In genomic region chr1:109620890-109621289, GRCh38 we compare ENCODE assay signal across 8 cellular contexts. TPM values are rescaled to one million over a fixed set of nuclear protein-coding genes. Genes with fewer than 3 reads are reported as not detected.
DNase-seq lines count a peak whose midpoint lies in the region; ATAC-seq and TF ChIP-seq lines count a peak whose summit lies in the region.

No MANE protein-coding gene starts in this region.

- H3K9ac ChIP-seq in mammary epithelial cell (ENCODE audit: insufficient read depth, low read length) (peak overlapping the region; percentile 88), smooth muscle cell (ENCODE audit: low read depth) (peak overlapping the region; percentile 96)

- ATAC-seq in GM18909 (IDR thresholded peaks at IDR 0.05; ENCODE audit: poor library complexity, unreplicated experiment) = peak; percentile 63
- ATAC-seq in HG03159 (IDR thresholded peaks at IDR 0.05; ENCODE audit: unreplicated experiment) = peak; percentile 65

- H3K4me2 ChIP-seq in mammary epithelial cell (ENCODE audit: insufficient read depth, low read depth, low read length) (peak overlapping the region; percentile 84), smooth muscle cell (peak overlapping the region; percentile 96)

- peak overlapping the region; percentile 92 to 99 (median 96) for H3K27ac Mint-ChIP-seq in immature natural killer cell

- peak; percentile 78 for DNase-seq in AG04450 (ENCODE audit: low read depth, low spot score)
- DNase-seq in NCI-H2196 treated with DMSO at 0.1 percent for 48 hours (lab: John Stamatoyannopoulos, UW; ENCODE audit: unreplicated experiment) = peak; percentile 65
- DNase-seq in mammary epithelial cell = peak; percentile 80
- peak; percentile 96 to 98 (median 96) for DNase-seq in immature natural killer cell
- DNase-seq in smooth muscle cell (lab: John Stamatoyannopoulos, UW; ENCODE audit: unreplicated experiment) = peak; percentile 84

- no peaks in the 10 kb centered on the region for H3K9me3 Mint-ChIP-seq in immature natural killer cell

- peaks cover 16 to 18% (median 17%) of the 10 kb centered on the region in 3 donors for H3K27me3 Mint-ChIP-seq in immature natural killer cell (ENCODE audit: low read depth in 3 of 3)

- intact Hi-C loops in mammary epithelial cell (cut with micrococcal nuclease) = no loop called here

- H3K4me3 ChIP-seq in AG04450 (ENCODE audit: low read depth, low read length) = peak overlapping the region; percentile 95
- peak overlapping the region; percentile 89 for H3K4me3 ChIP-seq in WI38 (ENCODE audit: low read depth, low read length)
- peak overlapping the region; percentile 66 to 79 (median 69) for H3K4me3 ChIP-seq in mammary epithelial cell (replicated peaks in 1 of 3; ENCODE audit: insufficient read depth in 1 of 3, low read depth in 2 of 3, low read length in 3 of 3)
- H3K4me3 ChIP-seq in smooth muscle cell = peak overlapping the region; percentile 83

- peak overlapping the region; percentile 97 for H3K27ac ChIP-seq in AG04450 (ENCODE audit: low read depth, low read length)
- H3K27ac ChIP-seq in mammary epithelial cell (ENCODE audit: insufficient read depth, low read depth, low read length) = peak overlapping the region; percentile 3
- peak overlapping the region; percentile 95 for H3K27ac ChIP-seq in smooth muscle cell (ENCODE audit: low read depth)

- dilution Hi-C loops in mammary epithelial cell (cut with HindIII; ENCODE audit: low sequenced_read_pairs) = loop anchor here (5.0 kb wide), 1 partner anchor 69 kb away; no protein-coding TSS in a partner anchor

- peaks cover 61% of the 10 kb centered on the region for H3K79me2 ChIP-seq in mammary epithelial cell (ENCODE audit: insufficient read depth, low read length)
- H3K79me2 ChIP-seq in smooth muscle cell (ENCODE audit: low read depth) = peaks cover 56% of the 10 kb centered on the region

- H3K9me3 ChIP-seq in AG04450 (ENCODE audit: control insufficient read depth, insufficient read depth, low read length) (no peaks in the 10 kb centered on the region; the same call in 1 of the 2 replicates), mammary epithelial cell (replicated peaks; ENCODE audit: insufficient read depth, low read length) (no peaks in the 10 kb centered on the region), smooth muscle cell (replicated peaks; ENCODE audit: low read depth) (no peaks in the 10 kb centered on the region)

- CTCF ChIA-PET in AG04450 (lab: Charles Lee) = interaction anchor here (1.3 to 3.2 kb wide), 4 partner anchors 9 to 75 kb away, joined by 4 to 12 read pairs (median 7); no protein-coding TSS in a partner anchor
- CTCF ChIA-PET in mammary epithelial cell (lab: Charles Lee; ENCODE audit: low non-redundant PET) = no interaction called here

- H3K27me3 ChIP-seq in AG04450 (ENCODE audit: control insufficient read depth, insufficient read depth, low read length) (no peaks in the 10 kb centered on the region), mammary epithelial cell (ENCODE audit: insufficient read depth, low read length) (no peaks in the 10 kb centered on the region), smooth muscle cell (ENCODE audit: low read depth) (no peaks in the 10 kb centered on the region)

- no CpG with 5 or more reads among the region's 18 CpGs for WGBS in mammary epithelial cell (ENCODE audit: low coverage, missing lambda C conversion rate)
- WGBS in smooth muscle cell (ENCODE audit: low lambda C conversion rate) = under 1% methylated on average over 13 of the region's 18 CpGs

- BruUV-seq in mammary epithelial cell (replicated peaks; lab: Mats Ljungman, UMichigan) = no TSS peak

- peak overlapping the region; percentile 41 for H2AFZ ChIP-seq in mammary epithelial cell (ENCODE audit: low read depth, low read length)
- H2AFZ ChIP-seq in smooth muscle cell (ENCODE audit: low read depth) = no peak overlapping the region

- peaks cover 48% of the 10 kb centered on the region in 2 donors for H3K4me1 Mint-ChIP-seq in immature natural killer cell

- H3F3A ChIP-seq in smooth muscle cell (ENCODE audit: low read depth) = peaks cover 7% of the 10 kb centered on the region

- H3K36me3 ChIP-seq in mammary epithelial cell (ENCODE audit: insufficient read depth, low read length) (no peaks in the 10 kb centered on the region), smooth muscle cell (ENCODE audit: low read depth) (no peaks in the 10 kb centered on the region)

- no peaks in the 10 kb centered on the region for H4K20me1 ChIP-seq in mammary epithelial cell (ENCODE audit: insufficient read depth, low read length)
- peaks cover 49% of the 10 kb centered on the region for H4K20me1 ChIP-seq in smooth muscle cell (ENCODE audit: low read depth)

- TF ChIP-seq CTCF in AG04450 (IDR thresholded peaks at IDR 0.05; ENCODE audit: low read depth, low read length) (no peak), WI38 (IDR thresholded peaks at IDR 0.05; ENCODE audit: low read depth, low read length) (no peak), mammary epithelial cell (conservative IDR thresholded peaks at IDR 0.05 in 1 of 2, IDR thresholded peaks at IDR 0.05 in 1 of 2; ENCODE audit: extremely low read depth in 1 of 2, insufficient read depth in 1 of 2, low read depth in 1 of 2, low read length in 2 of 2) (no peak), smooth muscle cell (IDR thresholded peaks at IDR 0.05; ENCODE audit: borderline replicate concordance, insufficient read depth, poor library complexity, severe bottlenecking) (no peak)

- in situ Hi-C loops in mammary epithelial cell (cut with MboI; ENCODE audit: low sequenced_read_pairs in 2 of 2) = loop anchor here in 1 of 2 donors (10.0 kb wide), 1 partner anchor 76 kb away; the partner anchor contains the start of gene GNAI3

- POLR2A ChIA-PET in AG04450 (lab: Yijun Ruan, JAX) = interaction anchor here (0.6 to 2.3 kb wide), 4 partner anchors 11 to 290 kb away, joined by 3 to 24 read pairs (median 4); partner anchors contain the start of gene GNAI3

- no peaks in the 10 kb centered on the region for H3K36me3 Mint-ChIP-seq in immature natural killer cell

- peaks cover 40% of the 10 kb centered on the region for H3K4me1 ChIP-seq in mammary epithelial cell (ENCODE audit: insufficient read depth, low read length)
- H3K4me1 ChIP-seq in smooth muscle cell (ENCODE audit: low read depth) = peaks cover 17% of the 10 kb centered on the region

- peak overlapping the region; percentile 92 to 99 (median 95) for H3K4me3 Mint-ChIP-seq in immature natural killer cell

RNA-seq across cellular contexts. Expression of gene AMPD2, which starts 1.3 kb away (rescaled TPM):
- 35.4 and 54.2 TPM in 2 replicates for polyA plus RNA-seq in AG04450 (2011; rRNA removed)
- 75.4 and 97.7 TPM in 2 replicates for polyA minus RNA-seq in AG04450 (2011; rRNA and poly(A)+ RNA removed)
- total RNA-seq in mammary epithelial cell = 10 to 100 TPM; 29.7 to 45.2 TPM
- polyA plus RNA-seq in mammary epithelial cell = 28.3 TPM
- polyA minus RNA-seq in mammary epithelial cell = 36.7 TPM
- polyA plus RNA-seq in immature natural killer cell = 10 to 100 TPM; 14.7 to 40.3 (median 28.3) TPM
- 57.4 and 69.2 TPM in 2 replicates for total RNA-seq in smooth muscle cell
- 104 and 122 TPM in 2 replicates for polyA plus RNA-seq in smooth muscle cell

RNA-seq across cellular contexts. Expression of gene GNAT2, which starts 1.5 kb away (rescaled TPM):
- 0.06 TPM in 1 of 2 replicates, not detected in the other for polyA plus RNA-seq in AG04450 (2011; rRNA removed)
- 0.26 and 0.41 TPM in 2 replicates for polyA minus RNA-seq in AG04450 (2011; rRNA and poly(A)+ RNA removed)
- total RNA-seq in mammary epithelial cell = not detected
- 0.20 TPM for polyA plus RNA-seq in mammary epithelial cell
- polyA minus RNA-seq in mammary epithelial cell = not detected
- not detected for polyA plus RNA-seq in immature natural killer cell
- total RNA-seq in smooth muscle cell = not detected in 2 replicates
- polyA plus RNA-seq in smooth muscle cell = not detected in 2 replicates

RNA-seq across cellular contexts. Expression of gene GSTM4, which starts 35.0 kb away (rescaled TPM):
- polyA plus RNA-seq in AG04450 (2011; rRNA removed) (62.6 and 64.1 TPM in 2 replicates), mammary epithelial cell (1.4 TPM), immature natural killer cell (10 to 100 TPM; 10.9 to 33.4 (median 21.0) TPM), smooth muscle cell (32.8 and 34.4 TPM in 2 replicates)
- polyA minus RNA-seq in AG04450 (2011; rRNA and poly(A)+ RNA removed) = 26.5 and 27.6 TPM in 2 replicates
- total RNA-seq in mammary epithelial cell (1 to 10 TPM; 5.0 to 5.8 TPM), smooth muscle cell (23.2 and 25.8 TPM in 2 replicates)
- 3.0 TPM for polyA minus RNA-seq in mammary epithelial cell

RNA-seq across cellular contexts. Expression of gene GSTM2, which starts 47.0 kb away (rescaled TPM):
- polyA plus RNA-seq in AG04450 (2011; rRNA removed) = 90.2 and 93.8 TPM in 2 replicates
- polyA minus RNA-seq in AG04450 (2011; rRNA and poly(A)+ RNA removed) = 43.4 and 43.6 TPM in 2 replicates
- total RNA-seq in mammary epithelial cell = 1 to 10 TPM; 2.9 to 6.7 TPM
- 1.6 TPM for polyA plus RNA-seq in mammary epithelial cell
- polyA minus RNA-seq in mammary epithelial cell = not detected
- polyA plus RNA-seq in immature natural killer cell = 10 to 100 TPM; 32.6 to 51.2 (median 42.5) TPM
- total RNA-seq in smooth muscle cell = 29.2 and 30.3 TPM in 2 replicates
- polyA plus RNA-seq in smooth muscle cell = 41.2 and 43.8 TPM in 2 replicates

Comparison
In these comparisons a context has a peak if more than half of its experiments do, and no peak if none do; other contexts are left out.
1. Peak in every context shown above with its lines: DNase-seq, ATAC-seq, H3K4me3 ChIP-seq and H3K27ac ChIP-seq.
2. H3K27ac ChIP-seq: peak in every context shown above with its lines; median percentile 97 in AG04450; 95 in smooth muscle cell; 3 in mammary epithelial cell.